Comparison of ENCODE assay signal across 1 cellular context in genomic region chr22:22462813-22463567, GRCh38.
TF ChIP-seq lines count a peak whose summit lies in the region.

No MANE protein-coding gene starts in this region.

TF ChIP-seq in K562, 482 proteins besides CTCF, POLR2A, EP300 and RAD21 (continued from another document and continues in another):
- TF ChIP-seq ZNF639 (CRISPR knock-in tag; conservative IDR thresholded peaks at IDR 0.05 in 1 of 2, IDR thresholded peaks at IDR 0.05 in 1 of 2) (no peak), ZNF699 (CRISPR knock-in tag; IDR thresholded peaks at IDR 0.05; ENCODE audit: insufficient replicate concordance) (no peak), ZNF511 (CRISPR knock-in tag; IDR thresholded peaks at IDR 0.05) (no peak), IRF1 (CRISPR knock-in tag; IDR thresholded peaks at IDR 0.05; ENCODE audit: borderline replicate concordance) (no peak), NFYB (IDR thresholded peaks at IDR 0.05; ENCODE audit: extremely low read depth, insufficient read length) (no peak), USF2 (CRISPR knock-in tag; IDR thresholded peaks at IDR 0.05) (no peak), ILF3 (IDR thresholded peaks at IDR 0.05; ENCODE audit: borderline replicate concordance) (no peak), FOXP4 (CRISPR knock-in tag; IDR thresholded peaks at IDR 0.05; ENCODE audit: borderline replicate concordance) (no peak), GTF2A2 (tag; IDR thresholded peaks at IDR 0.05) (no peak), KLF1 (tag; IDR thresholded peaks at IDR 0.05) (no peak), EZH2 (IDR thresholded peaks at IDR 0.05; ENCODE audit: borderline replicate concordance, low read depth, low read length) (no peak), CREM (IDR thresholded peaks at IDR 0.05; ENCODE audit: low read depth) (no peak), ZFX (CRISPR knock-in tag; IDR thresholded peaks at IDR 0.05) (no peak), FOXK1 (CRISPR knock-in tag; IDR thresholded peaks at IDR 0.05; ENCODE audit: borderline replicate concordance) (no peak), ETS1 (conservative IDR thresholded peaks at IDR 0.05; ENCODE audit: control insufficient read depth, low read depth, low read length) (no peak), CREB1 (IDR thresholded peaks at IDR 0.05) (no peak), CREB1 (CRISPR knock-in tag; IDR thresholded peaks at IDR 0.05) (no peak), TSHZ1 (CRISPR knock-in tag; IDR thresholded peaks at IDR 0.05) (no peak), TAF15 (IDR thresholded peaks at IDR 0.05; ENCODE audit: low read depth, low read length) (no peak), PCBP1 (IDR thresholded peaks at IDR 0.05; ENCODE audit: low read depth, low read length, poor library complexity, severe bottlenecking) (no peak), GATA2 (CRISPR knock-in tag; IDR thresholded peaks at IDR 0.05) (no peak), RBM39 (optimal IDR thresholded peaks at IDR 0.05; ENCODE audit: low read depth, low read length) (no peak), FOXK2 (conservative IDR thresholded peaks at IDR 0.05 in 1 of 2, IDR thresholded peaks at IDR 0.05 in 1 of 2; ENCODE audit: low read depth in 2 of 2) (no peak), ZNF407 (IDR thresholded peaks at IDR 0.05; ENCODE audit: low read depth) (no peak), POLR2B (IDR thresholded peaks at IDR 0.05; ENCODE audit: low read depth, partially characterized antibody) (no peak), MLX (CRISPR knock-in tag; conservative IDR thresholded peaks at IDR 0.05) (no peak), SREBF2 (CRISPR knock-in tag; IDR thresholded peaks at IDR 0.05) (no peak), XRCC4 (IDR thresholded peaks at IDR 0.05; ENCODE audit: extremely low read depth, insufficient read depth, insufficient read length) (no peak), ZNF408 (CRISPR knock-in tag; IDR thresholded peaks at IDR 0.05; ENCODE audit: low read depth) (no peak), THAP12 (CRISPR knock-in tag; IDR thresholded peaks at IDR 0.05) (no peak), GMEB1 (CRISPR knock-in tag; IDR thresholded peaks at IDR 0.05) (0 out of 2 replicates have a peak, but pooled peaks have one; percentile 32), STAT5A (IDR thresholded peaks at IDR 0.05; ENCODE audit: borderline replicate concordance, low read length) (no peak; the same call in 1 of the 2 replicates)
